In genomic region chr22:20933910-20934309, GRCh38 we compare ENCODE assay signal across 1 cellular context.
TF ChIP-seq lines count a peak whose summit lies in the region.

No MANE protein-coding gene starts in this region.

TF ChIP-seq in K562, 482 proteins besides CTCF, POLR2A, EP300 and RAD21:
- TF ChIP-seq ATF2 (CRISPR knock-in tag; IDR thresholded peaks at IDR 0.05) (peak; percentile 10; the same call in 1 of the 2 replicates), ZFX (CRISPR knock-in tag; IDR thresholded peaks at IDR 0.05) (peak; percentile 9; the same call in 1 of the 2 replicates), SMARCC2 (IDR thresholded peaks at IDR 0.05; ENCODE audit: low read depth) (no peak), ZNF12 (CRISPR knock-in tag; IDR thresholded peaks at IDR 0.05) (no peak), HMGN3 (IDR thresholded peaks at IDR 0.05; ENCODE audit: borderline replicate concordance, extremely low read depth, insufficient read length, low read depth, low read length) (no peak), NBN (IDR thresholded peaks at IDR 0.05; ENCODE audit: low read depth) (no peak), WHSC1 (IDR thresholded peaks at IDR 0.05; ENCODE audit: low read length) (peak; percentile 99), ZC3H4 (CRISPR knock-in tag; IDR thresholded peaks at IDR 0.05; ENCODE audit: borderline replicate concordance) (0 out of 2 replicates have a peak, but pooled peaks have one; percentile 25), SMAD4 (CRISPR knock-in tag; conservative IDR thresholded peaks at IDR 0.05) (no peak), ZFP91 (CRISPR knock-in tag; IDR thresholded peaks at IDR 0.05) (0 out of 2 replicates have a peak, but pooled peaks have one; percentile 18), THAP12 (CRISPR knock-in tag; IDR thresholded peaks at IDR 0.05) (0 out of 2 replicates have a peak, but pooled peaks have one; percentile 24), BRCA1 (IDR thresholded peaks at IDR 0.05) (no peak), BRCA1 (CRISPR knock-in tag; IDR thresholded peaks at IDR 0.05) (0 out of 2 replicates have a peak, but pooled peaks have one; percentile 26)
TF ChIP-seq in K562: peak in this region for 7.
